1 cellular context compared by ENCODE assay signal in the genomic region with DNA sequence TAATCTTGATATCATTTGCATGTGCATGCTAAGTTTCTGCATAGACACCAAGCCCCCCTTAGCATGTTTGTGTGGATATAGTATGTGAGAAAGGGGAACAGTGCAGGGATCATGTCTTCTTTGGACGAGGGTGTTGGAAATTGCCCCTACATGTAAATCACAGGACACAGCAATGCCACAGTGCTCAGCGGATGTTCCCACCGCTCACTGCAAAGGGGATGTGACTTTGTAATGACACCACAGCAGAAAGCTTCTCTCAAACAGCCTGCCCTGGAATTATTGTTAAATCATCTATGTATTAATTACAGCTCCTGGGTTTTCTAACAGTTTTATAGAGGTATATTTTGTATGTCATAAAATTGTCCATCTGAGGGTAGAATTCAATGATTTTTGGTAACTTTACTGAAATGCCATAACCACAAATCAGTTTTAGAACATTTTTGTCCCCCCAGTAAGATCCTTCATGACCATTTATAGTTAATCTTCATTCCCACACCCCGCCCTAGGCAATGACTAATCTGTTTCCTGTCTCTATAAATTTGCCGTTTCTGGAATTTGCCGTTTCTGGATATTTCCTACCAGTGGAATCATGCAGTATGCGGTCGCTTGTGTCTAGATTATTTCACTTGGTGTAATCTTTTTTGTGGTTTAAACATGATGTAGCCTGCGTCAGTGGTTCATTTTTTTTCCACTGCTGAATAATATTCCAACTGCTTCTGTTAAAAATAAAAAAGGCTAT.
TF ChIP-seq lines count a peak whose summit lies in the region.

No MANE protein-coding gene starts in this region.

TF ChIP-seq in WTC11, 78 proteins besides CTCF, POLR2A, EP300 and RAD21 (continued from another document):
- TF ChIP-seq, protein P1, sequence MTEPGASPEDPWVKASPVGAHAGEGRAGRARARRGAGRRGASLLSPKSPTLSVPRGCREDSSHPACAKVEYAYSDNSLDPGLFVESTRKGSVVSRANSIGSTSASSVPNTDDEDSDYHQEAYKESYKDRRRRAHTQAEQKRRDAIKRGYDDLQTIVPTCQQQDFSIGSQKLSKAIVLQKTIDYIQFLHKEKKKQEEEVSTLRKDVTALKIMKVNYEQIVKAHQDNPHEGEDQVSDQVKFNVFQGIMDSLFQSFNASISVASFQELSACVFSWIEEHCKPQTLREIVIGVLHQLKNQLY (CRISPR knock-in tag; IDR thresholded peaks at IDR 0.05): no peak
- TF ChIP-seq, protein P2, sequence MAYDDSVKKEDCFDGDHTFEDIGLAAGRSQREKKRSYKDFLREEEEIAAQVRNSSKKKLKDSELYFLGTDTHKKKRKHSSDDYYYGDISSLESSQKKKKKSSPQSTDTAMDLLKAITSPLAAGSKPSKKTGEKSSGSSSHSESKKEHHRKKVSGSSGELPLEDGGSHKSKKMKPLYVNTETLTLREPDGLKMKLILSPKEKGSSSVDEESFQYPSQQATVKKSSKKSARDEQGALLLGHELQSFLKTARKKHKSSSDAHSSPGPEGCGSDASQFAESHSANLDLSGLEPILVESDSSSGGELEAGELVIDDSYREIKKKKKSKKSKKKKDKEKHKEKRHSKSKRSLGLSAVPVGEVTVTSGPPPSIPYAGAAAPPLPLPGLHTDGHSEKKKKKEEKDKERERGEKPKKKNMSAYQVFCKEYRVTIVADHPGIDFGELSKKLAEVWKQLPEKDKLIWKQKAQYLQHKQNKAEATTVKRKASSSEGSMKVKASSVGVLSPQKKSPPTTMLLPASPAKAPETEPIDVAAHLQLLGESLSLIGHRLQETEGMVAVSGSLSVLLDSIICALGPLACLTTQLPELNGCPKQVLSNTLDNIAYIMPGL (CRISPR knock-in tag; IDR thresholded peaks at IDR 0.05): no peak
- no peak for TF ChIP-seq TEAD1 (CRISPR knock-in tag; IDR thresholded peaks at IDR 0.05)
- TF ChIP-seq, protein P3, sequence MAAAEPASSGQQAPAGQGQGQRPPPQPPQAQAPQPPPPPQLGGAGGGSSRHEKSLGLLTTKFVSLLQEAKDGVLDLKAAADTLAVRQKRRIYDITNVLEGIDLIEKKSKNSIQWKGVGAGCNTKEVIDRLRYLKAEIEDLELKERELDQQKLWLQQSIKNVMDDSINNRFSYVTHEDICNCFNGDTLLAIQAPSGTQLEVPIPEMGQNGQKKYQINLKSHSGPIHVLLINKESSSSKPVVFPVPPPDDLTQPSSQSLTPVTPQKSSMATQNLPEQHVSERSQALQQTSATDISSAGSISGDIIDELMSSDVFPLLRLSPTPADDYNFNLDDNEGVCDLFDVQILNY (CRISPR knock-in tag; IDR thresholded peaks at IDR 0.05): no peak
- TF ChIP-seq NFE2L1 (CRISPR knock-in tag; IDR thresholded peaks at IDR 0.05): no peak
- TF ChIP-seq TP53 (CRISPR knock-in tag; IDR thresholded peaks at IDR 0.05): no peak
- no peak for TF ChIP-seq ZNF317 (CRISPR knock-in tag; IDR thresholded peaks at IDR 0.05; ENCODE audit: borderline replicate concordance, low read depth)
- TF ChIP-seq MXD4 (CRISPR knock-in tag; IDR thresholded peaks at IDR 0.05; ENCODE audit: borderline replicate concordance): no peak
- TF ChIP-seq, protein P4, sequence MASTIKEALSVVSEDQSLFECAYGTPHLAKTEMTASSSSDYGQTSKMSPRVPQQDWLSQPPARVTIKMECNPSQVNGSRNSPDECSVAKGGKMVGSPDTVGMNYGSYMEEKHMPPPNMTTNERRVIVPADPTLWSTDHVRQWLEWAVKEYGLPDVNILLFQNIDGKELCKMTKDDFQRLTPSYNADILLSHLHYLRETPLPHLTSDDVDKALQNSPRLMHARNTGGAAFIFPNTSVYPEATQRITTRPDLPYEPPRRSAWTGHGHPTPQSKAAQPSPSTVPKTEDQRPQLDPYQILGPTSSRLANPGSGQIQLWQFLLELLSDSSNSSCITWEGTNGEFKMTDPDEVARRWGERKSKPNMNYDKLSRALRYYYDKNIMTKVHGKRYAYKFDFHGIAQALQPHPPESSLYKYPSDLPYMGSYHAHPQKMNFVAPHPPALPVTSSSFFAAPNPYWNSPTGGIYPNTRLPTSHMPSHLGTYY (CRISPR knock-in tag; IDR thresholded peaks at IDR 0.05): no peak
- TF ChIP-seq, protein P5, sequence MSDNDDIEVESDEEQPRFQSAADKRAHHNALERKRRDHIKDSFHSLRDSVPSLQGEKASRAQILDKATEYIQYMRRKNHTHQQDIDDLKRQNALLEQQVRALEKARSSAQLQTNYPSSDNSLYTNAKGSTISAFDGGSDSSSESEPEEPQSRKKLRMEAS (CRISPR knock-in tag; IDR thresholded peaks at IDR 0.05): no peak
- TF ChIP-seq, protein P6, sequence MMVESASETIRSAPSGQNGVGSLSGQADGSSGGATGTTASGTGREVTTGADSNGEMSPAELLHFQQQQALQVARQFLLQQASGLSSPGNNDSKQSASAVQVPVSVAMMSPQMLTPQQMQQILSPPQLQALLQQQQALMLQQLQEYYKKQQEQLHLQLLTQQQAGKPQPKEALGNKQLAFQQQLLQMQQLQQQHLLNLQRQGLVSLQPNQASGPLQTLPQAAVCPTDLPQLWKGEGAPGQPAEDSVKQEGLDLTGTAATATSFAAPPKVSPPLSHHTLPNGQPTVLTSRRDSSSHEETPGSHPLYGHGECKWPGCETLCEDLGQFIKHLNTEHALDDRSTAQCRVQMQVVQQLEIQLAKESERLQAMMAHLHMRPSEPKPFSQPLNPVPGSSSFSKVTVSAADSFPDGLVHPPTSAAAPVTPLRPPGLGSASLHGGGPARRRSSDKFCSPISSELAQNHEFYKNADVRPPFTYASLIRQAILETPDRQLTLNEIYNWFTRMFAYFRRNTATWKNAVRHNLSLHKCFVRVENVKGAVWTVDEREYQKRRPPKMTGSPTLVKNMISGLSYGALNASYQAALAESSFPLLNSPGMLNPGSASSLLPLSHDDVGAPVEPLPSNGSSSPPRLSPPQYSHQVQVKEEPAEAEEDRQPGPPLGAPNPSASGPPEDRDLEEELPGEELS (CRISPR knock-in tag; IDR thresholded peaks at IDR 0.05): no peak
- TF ChIP-seq ZNF396 (CRISPR knock-in tag; IDR thresholded peaks at IDR 0.05; ENCODE audit: borderline replicate concordance): no peak
- TF ChIP-seq, protein P7, sequence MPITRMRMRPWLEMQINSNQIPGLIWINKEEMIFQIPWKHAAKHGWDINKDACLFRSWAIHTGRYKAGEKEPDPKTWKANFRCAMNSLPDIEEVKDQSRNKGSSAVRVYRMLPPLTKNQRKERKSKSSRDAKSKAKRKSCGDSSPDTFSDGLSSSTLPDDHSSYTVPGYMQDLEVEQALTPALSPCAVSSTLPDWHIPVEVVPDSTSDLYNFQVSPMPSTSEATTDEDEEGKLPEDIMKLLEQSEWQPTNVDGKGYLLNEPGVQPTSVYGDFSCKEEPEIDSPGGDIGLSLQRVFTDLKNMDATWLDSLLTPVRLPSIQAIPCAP (CRISPR knock-in tag; IDR thresholded peaks at IDR 0.05): no peak
TF ChIP-seq in WTC11: peak in this region for 0.
